32 cellular contexts compared by ENCODE assay signal in genomic region chrX:104411800-104412199, GRCh38.
"Had no signal": no experiment of that assay in that cellular context is flagged by ENCODE, and none has a peak within 500 bp of the region (broad histone marks: within the 10 kb centered on the region; RNA-seq: fewer than 3 reads in every experiment).

No MANE protein-coding gene starts in this region.

- H3K4me3 ChIP-seq: adrenal gland, body of pancreas, breast epithelium had no signal

- ATAC-seq: activated CD8-positive, alpha-beta T cell treated with anti-CD3 and anti-CD28 coated beads for 36 hours; activated naive CD4-positive, alpha-beta T cell treated with anti-CD3 and anti-CD28 coated beads, Interleukin-2, amount 50 U/mL, for 72 hours; activated T-cell treated with anti-CD3 and anti-CD28 coated beads, Interleukin-2, amount 50 U/mL, for 4 hours; activated T-cell treated with anti-CD3 and anti-CD28 coated beads, Interleukin-2, amount 50 U/mL, for 72 hours; activated T-helper 17 cell treated with anti-CD3 and anti-CD28 coated beads, Interleukin-2, amount 50 U/mL, for 72 hours; body of pancreas had no signal

- H3K27ac ChIP-seq: adrenal gland, body of pancreas, brain microvascular endothelial cell, breast epithelium, VCaP had no signal

- H3K27me3 ChIP-seq: body of pancreas, brain microvascular endothelial cell had no signal

- H3K4me1 ChIP-seq: adrenal gland, body of pancreas, breast epithelium had no signal

- H3K36me3 ChIP-seq: adrenal gland, brain microvascular endothelial cell, breast epithelium had no signal

- H3K9me3 ChIP-seq: adrenal gland, body of pancreas, breast epithelium had no signal

- DNase-seq: activated B cell treated with CpG ODN at 0.5 μM for 24 hours; activated CD4-positive, alpha-beta memory T cell treated with anti-CD3 and anti-CD28 coated beads for 36 hours; activated CD4-positive, alpha-beta T cell treated with anti-CD3 and anti-CD28 coated beads for 4 hours; activated CD4-positive, alpha-beta T cell treated with anti-CD3 and anti-CD28 coated beads, Interleukin-2, amount 10 ng/mL, durations not matched to agents 24 days and 14 days; activated CD4-positive, alpha-beta T cell treated with anti-CD3 and anti-CD28 coated beads, Interleukin-2, amount 50 U/mL, for 1 hour; activated CD4-positive, alpha-beta T cell treated with anti-CD3 and anti-CD28 coated beads, Interleukin-2, amount 50 U/mL, for 4 hours; activated CD4-positive, CD25-positive, alpha-beta regulatory T cell treated with anti-CD3 and anti-CD28 coated beads, Interleukin-2, amount 50 U/mL, for 72 hours; activated CD8-positive, alpha-beta memory T cell treated with anti-CD3 and anti-CD28 coated beads, Interleukin-2, amount 50 U/mL, for 4 hours; activated CD8-positive, alpha-beta T cell treated with anti-CD3 and anti-CD28 coated beads for 36 hours; activated effector memory CD4-positive, alpha-beta T cell treated with anti-CD3 and anti-CD28 coated beads, Interleukin-2, amount 50 U/mL, for 16 hours; activated gamma-delta T cell treated with Interleukin-2 at 50 U/mL for 16 hours; activated naive CD4-positive, alpha-beta T cell; activated naive CD4-positive, alpha-beta T cell treated with anti-CD3 and anti-CD28 coated beads for 36 hours; activated naive CD4-positive, alpha-beta T cell treated with anti-CD3 and anti-CD28 coated beads, Interleukin-2, amount 50 U/mL, for 16 hours; activated naive CD8-positive, alpha-beta T cell treated with anti-CD3 and anti-CD28 coated beads for 36 hours; activated T-cell treated with anti-CD3 and anti-CD28 coated beads for 4 hours; activated T-cell treated with anti-CD3 and anti-CD28 coated beads, Interleukin-2, amount 50 U/mL, for 1 hour; activated T-cell treated with anti-CD3 and anti-CD28 coated beads, Interleukin-2, amount 50 U/mL, for 4 hours; activated T-cell treated with anti-CD3 and anti-CD28 coated beads, Interleukin-2, amount 50 U/mL, for 72 hours; adrenal gland; amniotic stem cell; aorta; body of pancreas; brain microvascular endothelial cell; central memory CD4-positive, alpha-beta T cell; T-helper 1 cell; T-helper 2 cell; T-helper 9 cell had no signal
